1 cellular context compared by ENCODE assay signal in the genomic region with DNA sequence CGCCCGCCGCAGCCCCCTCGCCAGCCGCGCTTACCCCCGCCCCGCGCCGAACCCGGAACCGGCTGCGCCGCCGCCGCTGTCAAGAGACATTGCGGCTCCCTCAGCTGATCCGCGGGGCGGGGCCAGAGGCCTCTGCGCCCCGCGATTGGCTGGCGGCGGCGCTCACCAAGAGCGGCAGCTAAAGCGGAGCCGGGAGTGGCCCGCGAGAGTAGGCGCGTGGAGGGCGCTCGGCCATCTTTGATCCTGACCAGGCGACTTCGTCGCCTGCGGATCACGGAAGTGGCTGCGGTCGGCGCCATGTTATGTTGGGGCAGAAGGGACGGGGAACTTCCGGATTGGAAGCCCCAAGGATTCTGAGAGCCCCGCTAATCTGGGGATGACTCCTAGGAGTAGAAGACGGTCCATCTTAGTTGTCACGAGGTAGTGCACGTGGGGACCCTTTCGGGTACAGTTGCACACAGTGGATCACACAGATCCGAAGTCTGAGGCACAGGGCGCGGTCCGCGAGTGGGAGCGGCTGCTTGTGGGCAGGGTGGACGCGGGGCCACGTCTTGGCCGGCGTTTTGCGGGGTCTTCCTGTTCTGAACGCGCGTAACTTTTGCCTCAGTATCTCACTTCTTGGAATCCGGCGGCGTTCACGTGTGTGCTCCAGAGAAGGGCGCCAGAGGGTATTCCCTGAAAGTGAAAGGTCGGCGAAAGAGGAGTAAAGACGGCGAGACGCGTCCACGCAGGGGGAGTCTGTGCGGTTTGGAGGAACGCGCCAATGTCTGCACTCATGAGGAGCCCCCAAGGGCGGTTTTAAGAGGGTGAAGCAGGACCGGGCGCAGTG.
TF ChIP-seq lines count a peak whose summit lies in the region.

CHFR (minus strand) TSS at position 93 of the 829 bp plus-strand sequence. CDS start 277 bp downstream, outside the sequence.

TF ChIP-seq in WTC11, 78 proteins besides CTCF, POLR2A, EP300 and RAD21 (continued from another document):
- TF ChIP-seq USF2 (CRISPR knock-in tag; IDR thresholded peaks at IDR 0.05) (peak; percentile 79), TCF7 (CRISPR knock-in tag; IDR thresholded peaks at IDR 0.05; ENCODE audit: low read depth) (no peak), IRF1 (CRISPR knock-in tag; IDR thresholded peaks at IDR 0.05) (0 out of 2 replicates have a peak, but pooled peaks have one; percentile 44), GABPB1 (CRISPR knock-in tag; IDR thresholded peaks at IDR 0.05) (peak; percentile 66), HMGXB4 (CRISPR knock-in tag; IDR thresholded peaks at IDR 0.05) (no peak), KAT7 (CRISPR knock-in tag; IDR thresholded peaks at IDR 0.05; ENCODE audit: borderline replicate concordance) (0 out of 2 replicates have a peak, but pooled peaks have one; percentile 22), CBFB (CRISPR knock-in tag; IDR thresholded peaks at IDR 0.05; ENCODE audit: low read depth) (no peak), NFE2L1 (CRISPR knock-in tag; IDR thresholded peaks at IDR 0.05) (peak; percentile 47; the same call in 1 of the 2 replicates), ZNF671 (CRISPR knock-in tag; IDR thresholded peaks at IDR 0.05) (0 out of 2 replicates have a peak, but pooled peaks have one; percentile 56), ZNF317 (CRISPR knock-in tag; IDR thresholded peaks at IDR 0.05; ENCODE audit: borderline replicate concordance, low read depth) (no peak), ZNF219 (CRISPR knock-in tag; IDR thresholded peaks at IDR 0.05; ENCODE audit: borderline replicate concordance) (0 out of 2 replicates have a peak, but pooled peaks have one; percentile 51)
- TF ChIP-seq, protein P1, sequence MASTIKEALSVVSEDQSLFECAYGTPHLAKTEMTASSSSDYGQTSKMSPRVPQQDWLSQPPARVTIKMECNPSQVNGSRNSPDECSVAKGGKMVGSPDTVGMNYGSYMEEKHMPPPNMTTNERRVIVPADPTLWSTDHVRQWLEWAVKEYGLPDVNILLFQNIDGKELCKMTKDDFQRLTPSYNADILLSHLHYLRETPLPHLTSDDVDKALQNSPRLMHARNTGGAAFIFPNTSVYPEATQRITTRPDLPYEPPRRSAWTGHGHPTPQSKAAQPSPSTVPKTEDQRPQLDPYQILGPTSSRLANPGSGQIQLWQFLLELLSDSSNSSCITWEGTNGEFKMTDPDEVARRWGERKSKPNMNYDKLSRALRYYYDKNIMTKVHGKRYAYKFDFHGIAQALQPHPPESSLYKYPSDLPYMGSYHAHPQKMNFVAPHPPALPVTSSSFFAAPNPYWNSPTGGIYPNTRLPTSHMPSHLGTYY (CRISPR knock-in tag; IDR thresholded peaks at IDR 0.05): no peak
